8 cellular contexts compared by ENCODE assay signal in the genomic region with DNA sequence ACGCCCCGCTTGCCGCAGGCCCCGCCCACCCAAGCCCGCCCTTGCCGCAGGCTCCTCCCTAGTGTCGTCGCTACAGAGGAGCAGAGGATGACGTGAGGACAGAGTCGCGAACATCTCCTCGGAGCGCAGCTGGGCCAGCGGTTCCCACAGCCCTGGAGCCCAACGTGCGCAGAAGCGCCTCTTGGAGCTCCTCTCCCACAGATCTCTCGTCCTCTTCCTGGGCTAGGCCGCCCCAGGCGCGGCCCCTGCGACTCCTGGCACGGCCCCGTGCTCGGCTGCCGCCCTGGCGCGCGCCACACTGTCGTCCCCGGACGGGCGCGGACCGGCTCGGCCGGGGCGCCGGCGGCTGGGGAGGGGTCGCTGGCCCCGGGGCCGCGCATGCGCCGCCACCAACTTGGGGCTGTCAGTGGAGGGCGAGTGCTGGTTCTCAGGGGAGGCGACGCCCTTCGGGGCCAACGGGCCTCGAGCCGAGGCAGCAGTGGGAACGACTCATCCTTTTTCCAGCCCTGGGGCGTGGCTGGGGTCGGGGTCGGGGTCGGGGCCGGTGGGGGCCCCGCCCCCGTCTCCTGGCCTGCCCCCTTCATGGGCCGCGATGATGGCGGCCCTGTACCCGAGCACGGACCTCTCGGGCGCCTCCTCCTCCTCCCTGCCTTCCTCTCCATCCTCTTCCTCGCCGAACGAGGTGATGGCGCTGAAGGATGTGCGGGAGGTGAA. TPM values are rescaled to one million over a fixed set of nuclear protein-coding genes. Genes with fewer than 3 reads are reported as not detected.
DNase-seq lines count a peak whose midpoint lies in the region; ATAC-seq and TF ChIP-seq lines count a peak whose summit lies in the region.

A gene (plus strand): TSS at position 67 of the 714 bp plus-strand sequence. CDS start 526 bp downstream, at position 593.

- peaks cover 7% of the 10 kb centered on the region for H3K4me1 ChIP-seq in A673 (ENCODE audit: insufficient read depth, low read length, poor library complexity, severe bottlenecking)

- no peaks in the 10 kb centered on the region for H3K9me3 ChIP-seq in A673 (ENCODE audit: low read depth, low read length, poor library complexity, severe bottlenecking)

- H3K27ac ChIP-seq in A673 (ENCODE audit: low read depth, low read length, poor library complexity, severe bottlenecking) (no peak within 1 kb of the TSS), cingulate gyrus (ENCODE audit: low read depth, low read length) (peak within 1 kb of the TSS; percentile 79)

- H3K4me3 ChIP-seq in A673 (ENCODE audit: low read depth, low read length, poor library complexity, severe bottlenecking): peak within 1 kb of the TSS; percentile 58

- TF ChIP-seq CTCF in A673 (conservative IDR thresholded peaks at IDR 0.05; ENCODE audit: low read depth, low read length): no peak

- peaks cover 39% of the 10 kb centered on the region for H3K27me3 ChIP-seq in A673 (replicated peaks; ENCODE audit: insufficient read depth, low read depth, low read length, poor library complexity)

- POLR2A ChIA-PET in A673 (lab: Charles Lee; ENCODE audit: low non-redundant PET): interaction anchor here (0.6 kb wide), 1 partner anchor 690 kb away, joined by 3 read pairs; no protein-coding TSS in a partner anchor

- no peaks in the 10 kb centered on the region for H3K36me3 ChIP-seq in A673 (ENCODE audit: insufficient read depth, low read length, poor library complexity, severe bottlenecking)

- no TSS peak for BruUV-seq in A673 (replicated peaks; lab: Mats Ljungman, UMichigan)

- DNase-seq in A673 (ENCODE audit: low spot score): peak; percentile 91
- DNase-seq in NCI-H2196 (lab: John Stamatoyannopoulos, UW; ENCODE audit: unreplicated experiment): peak; percentile 93
- DNase-seq in activated CD4-positive, alpha-beta T cell treated with anti-CD3 and anti-CD28 coated beads for 24 hours (ENCODE audit: low read depth in 2 of 2): peak; percentile 16 to 49
- DNase-seq in left colon: peak; percentile 33 to 68
- DNase-seq in stimulated activated CD4-positive, alpha-beta T cell treated with anti-CD3 and anti-CD28 coated beads, Interleukin-1b, Interleukin-23, amount 100 ng/mL, for 24 hours (ENCODE audit: low read depth in 4 of 4, low spot score in 1 of 4): peak; percentile 43 to 54 (median 51)

- intact Hi-C loops in A673 (cut with micrococcal nuclease; ENCODE audit: unreplicated experiment): no loop called here
- intact Hi-C loops in left colon (cut with DNase I, micrococcal nuclease): no loop called here

- CTCF ChIA-PET in A673 (lab: Charles Lee): no interaction called here

- ATAC-seq in GM18867 (IDR thresholded peaks at IDR 0.05; ENCODE audit: unreplicated experiment) (peak; percentile 98), HG03095 (IDR thresholded peaks at IDR 0.05; ENCODE audit: unreplicated experiment) (peak; percentile 91), left colon (peak; percentile 93)

RNA-seq across cellular contexts. Expression of the gene that starts here (rescaled TPM):
- total RNA-seq in A673 (2021) (0.88 and 1.3 TPM in 2 replicates), left colon (1 to 10 TPM in 1 of 2 donors, under 1 TPM in 1; 0.76 to 2.5 TPM)

Comparison
In these comparisons a context has a peak if more than half of its experiments do, and no peak if none do; other contexts are left out.
1. DNase-seq: peak in every context shown above with its lines; median percentile 93 in NCI-H2196; 91 in A673; 51 in stimulated activated CD4-positive, alpha-beta T cell treated with anti-CD3 and anti-CD28 coated beads, Interleukin-1b, Interleukin-23, amount 100 ng/mL, for 24 hours; 50 in left colon; 32 in activated CD4-positive, alpha-beta T cell treated with anti-CD3 and anti-CD28 coated beads for 24 hours.